ENCODE assay signal across 1 cellular context in the genomic region with DNA sequence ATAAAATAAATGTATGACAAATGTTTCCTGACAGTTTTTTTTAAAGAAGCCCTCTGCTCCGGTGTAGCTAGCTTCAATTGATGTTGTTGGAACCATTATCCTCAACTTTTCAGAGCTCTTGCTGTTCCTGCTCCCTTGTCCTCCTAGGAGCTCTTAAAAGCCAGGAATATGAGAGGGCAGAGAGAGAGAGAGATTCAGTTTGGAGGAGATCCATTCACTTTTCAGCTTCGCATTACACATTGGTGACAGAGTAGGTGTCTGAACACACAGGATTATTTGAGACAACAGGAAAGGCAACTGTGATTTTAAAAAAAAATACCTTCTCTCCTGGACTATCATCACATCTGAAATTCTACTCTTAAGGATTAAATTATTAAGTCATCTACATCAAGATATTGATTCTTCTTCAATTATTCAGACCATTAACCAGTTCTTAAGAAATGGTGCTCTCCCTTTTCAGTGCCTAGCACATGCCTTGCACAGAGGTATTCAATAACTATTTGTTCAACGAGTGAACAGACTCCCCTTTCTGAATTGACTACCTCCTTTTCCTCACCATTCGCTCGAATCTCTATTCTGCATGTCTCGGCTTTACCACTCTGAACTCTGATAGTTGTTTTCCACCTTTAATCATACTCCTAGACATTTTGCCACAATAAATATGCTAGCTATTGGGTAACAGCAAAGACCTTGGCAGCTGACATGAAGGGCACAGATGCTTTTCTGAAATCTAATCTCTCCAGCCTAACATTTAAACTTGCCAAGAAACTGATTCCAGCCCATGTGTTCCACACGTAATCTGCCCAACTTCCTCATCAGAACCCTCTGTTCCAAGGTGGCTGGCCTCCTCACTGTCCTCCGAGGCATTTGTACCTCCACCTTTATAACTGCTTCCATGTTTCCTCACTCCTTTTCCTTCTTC.
TF ChIP-seq lines count a peak whose summit lies in the region.

No MANE protein-coding gene starts in this region.

TF ChIP-seq in HepG2, 621 proteins besides CTCF, POLR2A, EP300 and RAD21:
- TF ChIP-seq ZNF124 (CRISPR knock-in tag; IDR thresholded peaks at IDR 0.05) (no peak), ZNF589 (CRISPR knock-in tag; conservative IDR thresholded peaks at IDR 0.05) (no peak), YEATS4 (CRISPR knock-in tag; IDR thresholded peaks at IDR 0.05; ENCODE audit: borderline replicate concordance) (no peak), RFXANK (CRISPR knock-in tag; IDR thresholded peaks at IDR 0.05) (no peak), JARID2 (CRISPR knock-in tag; IDR thresholded peaks at IDR 0.05; ENCODE audit: insufficient replicate concordance) (no peak)
- TF ChIP-seq, protein P1, sequence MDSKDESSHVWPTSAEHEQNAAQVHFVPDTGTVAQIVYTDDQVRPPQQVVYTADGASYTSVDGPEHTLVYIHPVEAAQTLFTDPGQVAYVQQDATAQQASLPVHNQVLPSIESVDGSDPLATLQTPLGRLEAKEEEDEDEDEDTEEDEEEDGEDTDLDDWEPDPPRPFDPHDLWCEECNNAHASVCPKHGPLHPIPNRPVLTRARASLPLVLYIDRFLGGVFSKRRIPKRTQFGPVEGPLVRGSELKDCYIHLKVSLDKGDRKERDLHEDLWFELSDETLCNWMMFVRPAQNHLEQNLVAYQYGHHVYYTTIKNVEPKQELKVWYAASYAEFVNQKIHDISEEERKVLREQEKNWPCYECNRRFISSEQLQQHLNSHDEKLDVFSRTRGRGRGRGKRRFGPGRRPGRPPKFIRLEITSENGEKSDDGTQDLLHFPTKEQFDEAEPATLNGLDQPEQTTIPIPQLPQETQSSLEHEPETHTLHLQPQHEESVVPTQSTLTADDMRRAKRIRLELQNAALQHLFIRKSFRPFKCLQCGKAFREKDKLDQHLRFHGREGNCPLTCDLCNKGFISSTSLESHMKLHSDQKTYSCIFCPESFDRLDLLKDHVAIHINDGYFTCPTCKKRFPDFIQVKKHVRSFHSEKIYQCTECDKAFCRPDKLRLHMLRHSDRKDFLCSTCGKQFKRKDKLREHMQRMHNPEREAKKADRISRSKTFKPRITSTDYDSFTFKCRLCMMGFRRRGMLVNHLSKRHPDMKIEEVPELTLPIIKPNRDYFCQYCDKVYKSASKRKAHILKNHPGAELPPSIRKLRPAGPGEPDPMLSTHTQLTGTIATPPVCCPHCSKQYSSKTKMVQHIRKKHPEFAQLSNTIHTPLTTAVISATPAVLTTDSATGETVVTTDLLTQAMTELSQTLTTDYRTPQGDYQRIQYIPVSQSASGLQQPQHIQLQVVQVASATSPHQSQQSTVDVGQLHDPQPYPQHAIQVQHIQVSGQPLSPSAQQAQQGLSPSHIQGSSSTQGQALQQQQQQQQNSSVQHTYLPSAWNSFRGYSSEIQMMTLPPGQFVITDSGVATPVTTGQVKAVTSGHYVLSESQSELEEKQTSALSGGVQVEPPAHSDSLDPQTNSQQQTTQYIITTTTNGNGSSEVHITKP (CRISPR knock-in tag; IDR thresholded peaks at IDR 0.05; ENCODE audit: low read depth) = no peak
- TF ChIP-seq, protein P2, sequence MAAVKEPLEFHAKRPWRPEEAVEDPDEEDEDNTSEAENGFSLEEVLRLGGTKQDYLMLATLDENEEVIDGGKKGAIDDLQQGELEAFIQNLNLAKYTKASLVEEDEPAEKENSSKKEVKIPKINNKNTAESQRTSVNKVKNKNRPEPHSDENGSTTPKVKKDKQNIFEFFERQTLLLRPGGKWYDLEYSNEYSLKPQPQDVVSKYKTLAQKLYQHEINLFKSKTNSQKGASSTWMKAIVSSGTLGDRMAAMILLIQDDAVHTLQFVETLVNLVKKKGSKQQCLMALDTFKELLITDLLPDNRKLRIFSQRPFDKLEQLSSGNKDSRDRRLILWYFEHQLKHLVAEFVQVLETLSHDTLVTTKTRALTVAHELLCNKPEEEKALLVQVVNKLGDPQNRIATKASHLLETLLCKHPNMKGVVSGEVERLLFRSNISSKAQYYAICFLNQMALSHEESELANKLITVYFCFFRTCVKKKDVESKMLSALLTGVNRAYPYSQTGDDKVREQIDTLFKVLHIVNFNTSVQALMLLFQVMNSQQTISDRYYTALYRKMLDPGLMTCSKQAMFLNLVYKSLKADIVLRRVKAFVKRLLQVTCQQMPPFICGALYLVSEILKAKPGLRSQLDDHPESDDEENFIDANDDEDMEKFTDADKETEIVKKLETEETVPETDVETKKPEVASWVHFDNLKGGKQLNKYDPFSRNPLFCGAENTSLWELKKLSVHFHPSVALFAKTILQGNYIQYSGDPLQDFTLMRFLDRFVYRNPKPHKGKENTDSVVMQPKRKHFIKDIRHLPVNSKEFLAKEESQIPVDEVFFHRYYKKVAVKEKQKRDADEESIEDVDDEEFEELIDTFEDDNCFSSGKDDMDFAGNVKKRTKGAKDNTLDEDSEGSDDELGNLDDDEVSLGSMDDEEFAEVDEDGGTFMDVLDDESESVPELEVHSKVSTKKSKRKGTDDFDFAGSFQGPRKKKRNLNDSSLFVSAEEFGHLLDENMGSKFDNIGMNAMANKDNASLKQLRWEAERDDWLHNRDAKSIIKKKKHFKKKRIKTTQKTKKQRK (IDR thresholded peaks at IDR 0.05; ENCODE audit: low read length) = no peak
TF ChIP-seq in HepG2: peak in this region for 0.
